In the genomic region with DNA sequence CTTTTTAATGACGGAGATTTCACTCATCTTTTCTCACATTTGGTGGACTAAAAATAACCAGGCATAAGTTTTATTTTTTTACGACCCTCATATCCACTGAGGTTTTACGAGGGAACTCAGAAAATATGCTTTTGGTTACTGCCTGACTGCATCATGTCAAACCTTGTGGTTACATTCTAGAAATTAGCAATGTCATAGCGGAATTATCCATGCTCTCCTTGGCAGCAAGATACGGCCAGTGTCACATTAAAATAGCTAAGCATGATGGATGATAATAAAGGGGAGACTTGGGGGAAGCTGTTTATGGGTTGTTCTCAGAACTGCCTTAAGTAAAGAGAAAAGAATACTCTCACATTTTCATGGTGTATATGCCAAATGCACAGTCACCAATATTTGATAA, we compare ENCODE assay signal across 26 cellular contexts.
"Had no signal": no experiment of that assay in that cellular context is flagged by ENCODE, and none has a peak within 500 bp of the region (broad histone marks: within the 10 kb centered on the region; RNA-seq: fewer than 3 reads in every experiment).

No MANE protein-coding gene starts in this region.

- H3K27me3 ChIP-seq: SJSA1 had no signal

- H3K4me3 ChIP-seq: K562, SJSA1 had no signal

- DNase-seq: activated B cell treated with CpG ODN at 0.5 μM for 24 hours; activated CD4-positive, alpha-beta memory T cell treated with anti-CD3 and anti-CD28 coated beads for 36 hours; activated CD4-positive, alpha-beta T cell treated with anti-CD3 and anti-CD28 coated beads for 1 hour; activated CD4-positive, alpha-beta T cell treated with anti-CD3 and anti-CD28 coated beads, Interleukin-2, amount 10 ng/mL, durations not matched to agents 24 days and 14 days; activated CD8-positive, alpha-beta memory T cell treated with anti-CD3 and anti-CD28 coated beads for 24 hours; activated gamma-delta T cell; activated naive CD4-positive, alpha-beta T cell treated with anti-CD3 and anti-CD28 coated beads for 36 hours; activated T-cell treated with anti-CD3 and anti-CD28 coated beads, Interleukin-2, amount 50 U/mL, for 4 hours; amygdala; Karpas-422; MM.1S; NCI-H1105; NCI-H1436; NCI-H187 treated with DMSO at 0.1 percent for 48 hours; NCI-H2171; NCI-H2227 treated with DMSO at 0.1 percent for 48 hours; NCI-H446 treated with DMSO at 0.1 percent for 48 hours; NCI-H524 treated with DMSO at 0.1 percent for 48 hours; NCI-H748 treated with DMSO at 0.1 percent for 48 hours; SHP77; T-helper 1 cell had no signal

- H3K9me3 ChIP-seq: SJSA1 had no signal

- FAIRE-seq: astrocyte, K562 had no signal

- H3K27ac ChIP-seq: RWPE1, SJSA1 had no signal

- ATAC-seq: activated T-cell treated with anti-CD3 and anti-CD28 coated beads, Interleukin-2, amount 50 U/mL, for 4 hours; K562; Panc1 had no signal

- H3K36me3 ChIP-seq: SJSA1 had no signal
